ENCODE assay signal across 8 cellular contexts in genomic region chr10:88064608-88065383, GRCh38.
A peak's percentile ranks its signal among the peaks of the same experiment; 100 is the strongest.
DNase-seq lines count a peak whose midpoint lies in the region; ATAC-seq lines count a peak whose summit lies in the region.

No MANE protein-coding gene starts in this region.

- 74% methylated on average over 5 of the region's 5 CpGs for WGBS in right cardiac atrium

- H3K4me3 ChIP-seq in right cardiac atrium (ENCODE audit: low read length), result no peak overlapping the region

- H3K36me3 Mint-ChIP-seq in activated CD4-positive, alpha-beta T cell treated with anti-CD3 and anti-CD28 coated beads, Interleukin-2, amount 10 ng/mL, durations not matched to agents 7 days and 5 days (ENCODE audit: low read depth), result peaks cover 11% of the 10 kb centered on the region

- peaks cover 12% of the 10 kb centered on the region for H3K4me1 ChIP-seq in right cardiac atrium (ENCODE audit: control insufficient read depth, insufficient read depth, low read length)

- no peaks in the 10 kb centered on the region for H3K27me3 ChIP-seq in right cardiac atrium (ENCODE audit: control insufficient read depth, insufficient read depth)

- H3K27ac Mint-ChIP-seq in activated CD4-positive, alpha-beta T cell treated with anti-CD3 and anti-CD28 coated beads, Interleukin-2, amount 10 ng/mL, durations not matched to agents 7 days and 5 days, result peak overlapping the region; percentile 72

- peak overlapping the region; percentile 72 for H3K27ac ChIP-seq in right cardiac atrium (ENCODE audit: low read length)

- CTCF ChIA-PET in activated CD4-positive, alpha-beta T cell treated with anti-CD3 and anti-CD28 coated beads, Interleukin-2, amount 10 ng/mL, durations not matched to agents 7 days and 5 days (lab: Charles Lee), result interaction anchor here (1.2 kb wide), 1 partner anchor 11 kb away, joined by 3 read pairs; no protein-coding TSS in a partner anchor

- peaks cover 8% of the 10 kb centered on the region for H3K9me3 Mint-ChIP-seq in activated CD4-positive, alpha-beta T cell treated with anti-CD3 and anti-CD28 coated beads, Interleukin-2, amount 10 ng/mL, durations not matched to agents 7 days and 5 days

- no peak overlapping the region for H3K4me3 Mint-ChIP-seq in activated CD4-positive, alpha-beta T cell treated with anti-CD3 and anti-CD28 coated beads, Interleukin-2, amount 10 ng/mL, durations not matched to agents 7 days and 5 days

- peak; percentile 46 for ATAC-seq in GM19397 (IDR thresholded peaks at IDR 0.05; ENCODE audit: unreplicated experiment)
- peak; percentile 66 for ATAC-seq in HG03432 (IDR thresholded peaks at IDR 0.05; ENCODE audit: unreplicated experiment)
- ATAC-seq in right cardiac atrium, result peak; percentile 39 to 52

- POLR2A ChIA-PET in activated CD4-positive, alpha-beta T cell treated with anti-CD3 and anti-CD28 coated beads, Interleukin-2, amount 10 ng/mL, durations not matched to agents 7 days and 5 days (lab: Charles Lee), result no interaction called here

- intact Hi-C loops in right cardiac atrium (cut with DNase I), result no loop called here

- DNase-seq in EH (ENCODE audit: low read depth) (peak; percentile 56), right cardiac atrium (peak; percentile 59 to 74 (median 68)), HPDE6-E6E7 (ENCODE audit: extremely low spot score) (no peak), DMS79 (lab: John Stamatoyannopoulos, UW) (no peak), NCI-H2029 (lab: John Stamatoyannopoulos, UW) (no peak)
- DNase-seq in activated CD4-positive, alpha-beta T cell treated with anti-CD3 and anti-CD28 coated beads, Interleukin-2, amount 10 ng/mL, durations not matched to agents 7 days and 5 days, result peak; percentile 64

- no peaks in the 10 kb centered on the region for H3K9me3 ChIP-seq in right cardiac atrium (ENCODE audit: control insufficient read depth, low read length)

- H3K27me3 Mint-ChIP-seq in activated CD4-positive, alpha-beta T cell treated with anti-CD3 and anti-CD28 coated beads, Interleukin-2, amount 10 ng/mL, durations not matched to agents 7 days and 5 days, result no peaks in the 10 kb centered on the region

- peaks cover 48% of the 10 kb centered on the region for H3K4me1 Mint-ChIP-seq in activated CD4-positive, alpha-beta T cell treated with anti-CD3 and anti-CD28 coated beads, Interleukin-2, amount 10 ng/mL, durations not matched to agents 7 days and 5 days

Comparison
In these comparisons a context has a peak if more than half of its experiments do, and no peak if none do; other contexts are left out.
1. DNase-seq: peak in EH (single experiment), activated CD4-positive, alpha-beta T cell treated with anti-CD3 and anti-CD28 coated beads, Interleukin-2, amount 10 ng/mL, durations not matched to agents 7 days and 5 days (single experiment) and right cardiac atrium (3 of 3); none in HPDE6-E6E7 (single experiment), DMS79 (single experiment) and NCI-H2029 (single experiment).
2. Peak in every context shown above with its lines, with median percentiles within 50 percentile points of each other: ATAC-seq.